14 cellular contexts compared by ENCODE assay signal in the genomic region with DNA sequence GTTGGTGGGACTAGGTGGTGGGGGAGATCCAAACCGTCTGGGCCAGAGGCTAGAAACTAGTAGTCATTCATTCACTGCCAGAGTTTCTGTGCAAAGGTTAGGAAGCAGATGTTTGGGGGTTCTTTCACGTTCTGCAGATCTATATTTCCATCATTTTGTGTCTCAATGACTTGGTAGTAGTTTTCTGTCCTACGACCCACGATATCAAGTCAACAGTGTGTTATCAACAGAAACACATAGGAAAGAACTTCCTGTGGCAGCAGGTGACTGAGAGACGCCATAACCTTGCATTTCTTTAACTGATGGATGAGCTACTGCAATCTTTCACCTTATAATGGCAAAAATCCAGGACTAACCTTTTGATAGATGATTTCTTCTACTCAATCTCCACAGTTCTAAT. TPM values are rescaled to one million over a fixed set of nuclear protein-coding genes. Genes with fewer than 3 reads are reported as not detected.
DNase-seq lines count a peak whose midpoint lies in the region; ATAC-seq and TF ChIP-seq lines count a peak whose summit lies in the region.
"Had no signal": no experiment of that assay in that cellular context is flagged by ENCODE, and none has a peak within 500 bp of the region (broad histone marks: within the 10 kb centered on the region; RNA-seq: fewer than 3 reads in every experiment).

No MANE protein-coding gene starts in this region.

- H3K79me2 ChIP-seq in GM23248 (ENCODE audit: insufficient read depth) = peaks cover 49% of the 10 kb centered on the region

- H3K27me3 ChIP-seq in CD4-positive, alpha-beta T cell (ENCODE audit: control insufficient read depth, insufficient read depth, low read length) = no peaks in the 10 kb centered on the region
- no peaks in the 10 kb centered on the region for H3K27me3 ChIP-seq in GM23248 (replicated peaks; ENCODE audit: insufficient read depth)

- no peaks in the 10 kb centered on the region for H3K9me3 Mint-ChIP-seq in CD4-positive, alpha-beta T cell
- no peaks in the 10 kb centered on the region for H3K9me3 Mint-ChIP-seq in immature natural killer cell

- peak overlapping the region; percentile 32 for H3K27ac Mint-ChIP-seq in CD4-positive, alpha-beta T cell
- peak overlapping the region in 2 of 6 donors; percentile 4 to 75 for H3K27ac Mint-ChIP-seq in immature natural killer cell

- H4K20me1 ChIP-seq in GM23248 (ENCODE audit: insufficient read depth) = no peaks in the 10 kb centered on the region

- no peak overlapping the region for H3K4me2 ChIP-seq in GM23248 (ENCODE audit: unreplicated experiment)

- H3K4me3 ChIP-seq in GM23248 = no peak overlapping the region
- H3K4me3 ChIP-seq in WI38 (ENCODE audit: low read depth, low read length) = 0 out of 2 replicates have a peak overlapping the region, but pooled peaks have one; percentile 16

- peaks cover 17% of the 10 kb centered on the region for H3K4me1 Mint-ChIP-seq in CD4-positive, alpha-beta T cell (ENCODE audit: low read depth)
- peaks cover 14 to 16% of the 10 kb centered on the region in 2 donors for H3K4me1 Mint-ChIP-seq in immature natural killer cell

- no peak overlapping the region for H3K27ac ChIP-seq in CD4-positive, alpha-beta T cell (ENCODE audit: low read depth, low read length)
- no peak overlapping the region for H3K27ac ChIP-seq in GM23248
- H3K27ac ChIP-seq: HL-60 had no signal

- 74 to 75% methylated on average over 5 of the region's 5 CpGs for WGBS in GM23248 (ENCODE audit: low coverage in 1 of 2, low lambda C conversion rate in 2 of 2, missing lambda C conversion rate in 2 of 2), 2 experiments

- no peak overlapping the region for H3K9ac ChIP-seq in GM23248

- H3K4me3 Mint-ChIP-seq in CD4-positive, alpha-beta T cell = peak overlapping the region; percentile 79
- peak overlapping the region; percentile 37 to 71 (median 56) for H3K4me3 Mint-ChIP-seq in immature natural killer cell

- POLR2A ChIA-PET in CD4-positive, alpha-beta T cell (lab: Charles Lee) = no interaction called here

- CTCF ChIA-PET in CD4-positive, alpha-beta T cell (lab: Charles Lee) = interaction anchor here (1.3 kb wide), 1 partner anchor 122 kb away, joined by 4 read pairs; no protein-coding TSS in a partner anchor

- in situ Hi-C loops in GM23248 (cut with MboI) = no loop called here

- H3K36me3 ChIP-seq in GM23248 (ENCODE audit: low read depth) = no peaks in the 10 kb centered on the region

- H3K36me3 Mint-ChIP-seq in CD4-positive, alpha-beta T cell (ENCODE audit: low read depth) = peaks cover 5% of the 10 kb centered on the region
- no peaks in the 10 kb centered on the region for H3K36me3 Mint-ChIP-seq in immature natural killer cell

- no peak for ATAC-seq in CD4-positive, alpha-beta T cell (ENCODE audit: poor library complexity)
- ATAC-seq in GM19328 (IDR thresholded peaks at IDR 0.05; ENCODE audit: unreplicated experiment) (no peak), HG02759 (IDR thresholded peaks at IDR 0.05; ENCODE audit: unreplicated experiment) (no peak)

- intact Hi-C loops in CD4-positive, alpha-beta T cell (cut with DNase I, micrococcal nuclease) = loop anchor here (2.0 to 10.0 kb wide), 8 partner anchors 121 to 1573 kb away; partner anchors contain the start of genes BTAF1 (in 1 of the 2), CPEB3 (in 1 of the 2), EXOC6 (in 1 of the 2) and FRA10AC1 (in 1 of the 2)

- no peak for TF ChIP-seq CTCF in CD4-positive, alpha-beta T cell (IDR thresholded peaks at IDR 0.05)
- TF ChIP-seq CTCF in WI38 (IDR thresholded peaks at IDR 0.05; ENCODE audit: low read depth, low read length) = no peak

- peaks cover 11% of the 10 kb centered on the region for H3K4me1 ChIP-seq in GM23248 (ENCODE audit: insufficient read depth)

- H2AFZ ChIP-seq in GM23248 = peak overlapping the region; percentile 33; the same call in 1 of the 2 replicates

- no peaks in the 10 kb centered on the region for H3K27me3 Mint-ChIP-seq in CD4-positive, alpha-beta T cell
- peaks cover 0 to 3% (median 2%) of the 10 kb centered on the region in 3 donors for H3K27me3 Mint-ChIP-seq in immature natural killer cell (ENCODE audit: low read depth in 3 of 3)

- 0 out of 2 replicates have a peak, but pooled peaks cover 3% of the 10 kb centered on the region for H3F3A ChIP-seq in GM23248 (ENCODE audit: insufficient read depth)

- no peaks in the 10 kb centered on the region for H3K9me3 ChIP-seq in CD4-positive, alpha-beta T cell (ENCODE audit: control insufficient read depth, low read length)
- no peaks in the 10 kb centered on the region for H3K9me3 ChIP-seq in GM23248 (ENCODE audit: low read depth)

- no peak for DNase-seq in CD4-positive, alpha-beta T cell
- no peak for DNase-seq in GM23248
- no peak for DNase-seq in immature natural killer cell
- DNase-seq in COLO668 (lab: John Stamatoyannopoulos, UW; ENCODE audit: unreplicated experiment) = no peak
- no peak for DNase-seq in NCI-H2029 treated with DMSO at 0.1 percent for 48 hours (lab: John Stamatoyannopoulos, UW)
- DNase-seq: activated CD4-positive, alpha-beta T cell treated with anti-CD3 and anti-CD28 coated beads, Interleukin-2, amount 50 U/mL, for 4 hours; HCEC 1CT; midbrain; NCI-H187 treated with DMSO at 0.1 percent for 48 hours; small intestine had no signal

- H3K9me2 ChIP-seq in GM23248 (ENCODE audit: insufficient read depth) = no peaks in the 10 kb centered on the region

RNA-seq across cellular contexts. Expression of gene CEP55, which starts 1.8 kb away (rescaled TPM):
- total RNA-seq in CD4-positive, alpha-beta T cell = under 1 TPM; 0.16 to 0.17 TPM
- 21.5 and 32.4 TPM in 2 replicates for total RNA-seq in GM23248 (2014; rRNA removed; shearing (Covaris generic))
- polyA plus RNA-seq in GM23248 (2016; fragmentation: Nextera tagmentation; extraction: Ambion mirVana) (14.9 and 16.8 TPM in 2 replicates), immature natural killer cell (under 1 TPM in 2 of 3 donors, not detected in 1; 0.39 to 0.83 TPM)

RNA-seq across cellular contexts. Expression of gene MYOF, which starts 16.1 kb away (rescaled TPM):
- under 1 TPM; 0.14 to 0.27 TPM for total RNA-seq in CD4-positive, alpha-beta T cell
- 256 and 261 TPM in 2 replicates for total RNA-seq in GM23248 (2014; rRNA removed; shearing (Covaris generic))
- polyA plus RNA-seq in GM23248 (2016; fragmentation: Nextera tagmentation; extraction: Ambion mirVana) (93.0 and 101 TPM in 2 replicates), immature natural killer cell (under 1 TPM in 2 of 3 donors, not detected in 1; 0.21 to 0.33 TPM)

Comparison
In these comparisons a context has a peak if more than half of its experiments do, and no peak if none do; other contexts are left out.
1. RNA of gene CEP55, which starts 1.8 kb away (total RNA-seq): 21.5 to 32.4 TPM in GM23248; 0.16 to 0.17 TPM in CD4-positive, alpha-beta T cell; every median in the first group is over 10 times any median in the second.
2. RNA of gene MYOF, which starts 16.1 kb away (total RNA-seq): 256 to 261 TPM in GM23248; 0.14 to 0.27 TPM in CD4-positive, alpha-beta T cell; every median in the first group is over 100 times any median in the second.